ENCODE assay signal across 9 cellular contexts in genomic region chr1:32755098-32755809, GRCh38. TPM values are rescaled to one million over a fixed set of nuclear protein-coding genes. Genes with fewer than 3 reads are reported as not detected.
DNase-seq lines count a peak whose midpoint lies in the region; ATAC-seq and TF ChIP-seq lines count a peak whose summit lies in the region.
"Had no signal": no experiment of that assay in that cellular context is flagged by ENCODE, and none has a peak within 500 bp of the region (broad histone marks: within the 10 kb centered on the region; RNA-seq: fewer than 3 reads in every experiment).

No MANE protein-coding gene starts in this region.

- H3K27ac ChIP-seq in BLaER1 (no peak overlapping the region), gastroesophageal sphincter (peak overlapping the region; percentile 30 to 90 (median 84)), parathyroid adenoma (peak overlapping the region; percentile 78)

- ATAC-seq in T-helper 17 cell = no peak
- no peak for ATAC-seq in gastroesophageal sphincter

- peaks cover 59% of the 10 kb centered on the region for H3K4me1 ChIP-seq in BLaER1
- H3K4me1 ChIP-seq in gastroesophageal sphincter = peaks cover 3 to 55% (median 31%) of the 10 kb centered on the region in 3 donors
- peaks cover 23% of the 10 kb centered on the region for H3K4me1 ChIP-seq in parathyroid adenoma

- 41 to 47% methylated on average over 3 to 5 of the region's 10 CpGs for WGBS in gastroesophageal sphincter (ENCODE audit: low coverage in 1 of 2), 2 donors

- H4K20me1 ChIP-seq in BLaER1 = peaks cover 22% of the 10 kb centered on the region

- no peak for TF ChIP-seq EP300 in gastroesophageal sphincter (IDR thresholded peaks at IDR 0.05)

- H3K4me3 ChIP-seq in BLaER1 = peak overlapping the region; percentile 70
- peak overlapping the region in 1 of 2 donors; percentile 82 for H3K4me3 ChIP-seq in gastroesophageal sphincter
- H3K4me3 ChIP-seq in parathyroid adenoma (ENCODE audit: low read depth, low read length) = peak overlapping the region; percentile 72

- no peaks in the 10 kb centered on the region for H3K79me2 ChIP-seq in parathyroid adenoma

- no peaks in the 10 kb centered on the region for H3K27me3 Mint-ChIP-seq in T-helper 17 cell

- DNase-seq in T-helper 17 cell (no peak), NOMO-1 treated with dmso at 0.1 percent for 144 hours (lab: John Stamatoyannopoulos, UW; ENCODE audit: unreplicated experiment) (no peak), putamen (ENCODE audit: low spot score) (no peak), cortex of kidney (lab: John Stamatoyannopoulos, UW) (no peak), NCI-H1436 treated with DMSO at 0.1 percent for 48 hours (lab: John Stamatoyannopoulos, UW) (no peak)

- H3K9ac ChIP-seq in BLaER1 = no peak overlapping the region
- no peak overlapping the region for H3K9ac ChIP-seq in parathyroid adenoma

- H3K9me3 ChIP-seq in BLaER1 (no peaks in the 10 kb centered on the region), T-helper 17 cell (ENCODE audit: control insufficient read depth, low read length, poor library complexity, severe bottlenecking) (no peaks in the 10 kb centered on the region), gastroesophageal sphincter (no peaks in the 10 kb centered on the region), parathyroid adenoma (ENCODE audit: control insufficient read depth, low read length) (no peaks in the 10 kb centered on the region)

- H2AFZ ChIP-seq in parathyroid adenoma = no peak overlapping the region

- TF ChIP-seq POLR2A in gastroesophageal sphincter (IDR thresholded peaks at IDR 0.05) = no peak

- H3K27me3 ChIP-seq in BLaER1 = no peaks in the 10 kb centered on the region
- no peaks in the 10 kb centered on the region for H3K27me3 ChIP-seq in gastroesophageal sphincter
- no peaks in the 10 kb centered on the region for H3K27me3 ChIP-seq in parathyroid adenoma (ENCODE audit: control insufficient read depth, insufficient read depth, low read length)

- no peaks in the 10 kb centered on the region for H3K36me3 ChIP-seq in BLaER1
- H3K36me3 ChIP-seq in gastroesophageal sphincter = no peaks in the 10 kb centered on the region
- no peaks in the 10 kb centered on the region for H3K36me3 ChIP-seq in parathyroid adenoma (ENCODE audit: control insufficient read depth, insufficient read depth, low read length)

- peaks cover 14% of the 10 kb centered on the region for H3K4me1 Mint-ChIP-seq in T-helper 17 cell

- peak overlapping the region; percentile 92 for H3K4me2 ChIP-seq in BLaER1
- peak overlapping the region; percentile 81 for H3K4me2 ChIP-seq in parathyroid adenoma (ENCODE audit: low read length)

- H3K36me3 Mint-ChIP-seq in T-helper 17 cell (ENCODE audit: low read depth) = no peaks in the 10 kb centered on the region

- peak overlapping the region; percentile 27 for H3K27ac Mint-ChIP-seq in T-helper 17 cell
- H3K27ac Mint-ChIP-seq: activated naive CD8-positive, alpha-beta T cell treated with anti-CD3 and anti-CD28 coated beads, Interleukin-2, amount 50 U/mL, for 24 hours had no signal

- no peak for TF ChIP-seq CTCF in gastroesophageal sphincter (IDR thresholded peaks at IDR 0.05)
- no peak for TF ChIP-seq CTCF in parathyroid adenoma (IDR thresholded peaks at IDR 0.05)

- H3K4me3 Mint-ChIP-seq in T-helper 17 cell = no peak overlapping the region

RNA-seq across cellular contexts. Expression of gene SYNC, which starts 52.7 kb away (rescaled TPM):
- total RNA-seq in T-helper 17 cell = not detected
- 100 to 1,000 TPM; 132 to 265 (median 167) TPM for total RNA-seq in gastroesophageal sphincter

Comparison
In these comparisons a context has a peak if more than half of its experiments do, and no peak if none do; other contexts are left out.
1. RNA of gene SYNC, which starts 52.7 kb away (total RNA-seq): 132 to 265 TPM in gastroesophageal sphincter; not detected in T-helper 17 cell; every median in the first group is over 100 times any median in the second.